ENCODE assay signal across 13 cellular contexts in the genomic region with DNA sequence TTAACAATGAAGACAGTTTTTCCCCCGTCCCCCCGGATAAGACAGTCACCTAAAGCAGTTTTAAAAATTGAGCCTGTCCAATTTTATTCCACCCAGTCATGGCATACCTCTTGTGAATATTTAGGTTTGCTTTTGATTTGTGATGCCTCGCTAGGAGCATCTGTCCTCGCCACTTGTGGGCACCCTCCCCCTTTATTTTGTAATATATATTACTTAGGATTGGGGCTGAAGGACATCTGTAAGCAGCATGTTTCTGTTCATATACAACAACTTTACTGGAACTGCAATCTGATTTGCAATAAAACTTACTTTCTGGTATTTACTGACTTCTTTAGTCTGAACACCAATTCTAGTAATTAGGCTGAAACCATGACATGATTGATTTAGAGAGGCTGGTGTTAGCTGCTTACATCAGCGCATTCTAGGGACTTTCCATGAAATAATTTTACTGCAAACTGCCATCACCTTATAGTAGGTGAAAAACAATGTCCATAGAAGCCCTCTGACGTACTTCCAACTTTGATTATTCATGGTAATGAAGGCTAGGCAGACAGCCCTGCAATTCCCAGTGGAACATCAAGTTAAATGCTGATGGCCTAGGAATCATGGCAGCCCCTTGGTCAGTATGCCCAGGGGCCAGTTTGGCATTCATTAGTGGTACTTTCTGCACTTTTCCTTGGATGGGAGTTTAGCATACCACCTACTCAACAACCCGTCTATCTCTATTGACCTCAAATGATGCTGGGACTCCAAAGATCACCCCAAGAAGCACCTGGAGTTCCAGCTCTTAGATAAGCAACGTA.
A peak's percentile ranks its signal among the peaks of the same experiment; 100 is the strongest.
DNase-seq lines count a peak whose midpoint lies in the region; ATAC-seq and TF ChIP-seq lines count a peak whose summit lies in the region.
"Had no signal": no experiment of that assay in that cellular context is flagged by ENCODE, and none has a peak within 500 bp of the region (broad histone marks: within the 10 kb centered on the region; RNA-seq: fewer than 3 reads in every experiment).

No MANE protein-coding gene starts in this region.

- peaks cover 17% of the 10 kb centered on the region for H3K4me1 ChIP-seq in OCI-LY3 (ENCODE audit: low read length)
- H3K4me1 ChIP-seq: suprapubic skin had no signal

- peaks cover 5% of the 10 kb centered on the region for H3K27me3 Mint-ChIP-seq in stimulated activated naive CD8-positive, alpha-beta T cell treated with anti-CD3 and anti-CD28 coated beads, Interleukin-15, amount 100 ng/mL, for 72 hours
- peaks cover 4 to 21% of the 10 kb centered on the region in 2 donors for H3K27me3 Mint-ChIP-seq in stimulated activated naive B cell treated with anti-CD40 and anti-IgM and Interleukin-4, amounts not matched to agents 10 μg/mL and 1 μg/mL and 100 μg/mL, for 72 hours

- no peaks in the 10 kb centered on the region for H3K36me3 Mint-ChIP-seq in stimulated activated naive B cell treated with anti-CD40 and anti-IgM and Interleukin-4, amounts not matched to agents 10 μg/mL and 1 μg/mL and 100 μg/mL, for 72 hours
- H3K36me3 Mint-ChIP-seq: IgD-negative memory B cell had no signal

- peak overlapping the region; percentile 62 for H3K4me3 ChIP-seq in OCI-LY3 (ENCODE audit: low read length)
- H3K4me3 ChIP-seq: suprapubic skin had no signal

- TF ChIP-seq CTCF in OCI-LY3 (IDR thresholded peaks at IDR 0.05; ENCODE audit: low read depth, low read length) = peak; percentile 44

- H3K4me1 Mint-ChIP-seq in stimulated activated naive CD8-positive, alpha-beta T cell treated with anti-CD3 and anti-CD28 coated beads, Interleukin-15, amount 100 ng/mL, for 72 hours = no peaks in the 10 kb centered on the region
- H3K4me1 Mint-ChIP-seq in stimulated activated naive B cell treated with anti-CD40 and anti-IgM and Interleukin-4, amounts not matched to agents 10 μg/mL and 1 μg/mL and 100 μg/mL, for 72 hours = no peaks in the 10 kb centered on the region
- H3K4me1 Mint-ChIP-seq: IgD-negative memory B cell had no signal

- no peak overlapping the region for H3K4me3 Mint-ChIP-seq in stimulated activated naive CD8-positive, alpha-beta T cell treated with anti-CD3 and anti-CD28 coated beads, Interleukin-15, amount 100 ng/mL, for 72 hours
- H3K4me3 Mint-ChIP-seq in stimulated activated naive B cell treated with anti-CD40 and anti-IgM and Interleukin-4, amounts not matched to agents 10 μg/mL and 1 μg/mL and 100 μg/mL, for 72 hours = no peak overlapping the region
- H3K4me3 Mint-ChIP-seq: IgD-negative memory B cell had no signal

- H3K79me2 ChIP-seq in OCI-LY3 (ENCODE audit: low read length) = no peaks in the 10 kb centered on the region

- H3K27ac Mint-ChIP-seq in stimulated activated naive CD8-positive, alpha-beta T cell treated with anti-CD3 and anti-CD28 coated beads, Interleukin-15, amount 100 ng/mL, for 72 hours = no peak overlapping the region
- H3K27ac Mint-ChIP-seq in stimulated activated naive B cell treated with anti-CD40 and anti-IgM and Interleukin-4, amounts not matched to agents 10 μg/mL and 1 μg/mL and 100 μg/mL, for 72 hours = no peak overlapping the region
- H3K27ac Mint-ChIP-seq: IgD-negative memory B cell had no signal

- peak overlapping the region; percentile 22; the same call in 1 of the 2 replicates for H3K9ac ChIP-seq in OCI-LY3 (ENCODE audit: low read length)

- H3K4me2 ChIP-seq in OCI-LY3 (ENCODE audit: low read length) = peak overlapping the region; percentile 78

- no peaks in the 10 kb centered on the region for H3K27me3 ChIP-seq in OCI-LY3 (ENCODE audit: low read depth, low read length)
- H3K27me3 ChIP-seq: suprapubic skin had no signal

- peaks cover 12 to 13% of the 10 kb centered on the region in 2 donors for H3K9me3 Mint-ChIP-seq in stimulated activated naive CD8-positive, alpha-beta T cell treated with anti-CD3 and anti-CD28 coated beads, Interleukin-15, amount 100 ng/mL, for 72 hours
- H3K9me3 Mint-ChIP-seq in stimulated activated naive B cell treated with anti-CD40 and anti-IgM and Interleukin-4, amounts not matched to agents 10 μg/mL and 1 μg/mL and 100 μg/mL, for 72 hours = peaks cover 12 to 13% of the 10 kb centered on the region in 2 donors

- no peaks in the 10 kb centered on the region for H3K36me3 ChIP-seq in OCI-LY3 (replicated peaks; ENCODE audit: low read depth, low read length)
- H3K36me3 ChIP-seq: suprapubic skin had no signal

- ATAC-seq in stimulated activated naive CD8-positive, alpha-beta T cell treated with anti-CD3 and anti-CD28 coated beads, Interleukin-15, amount 100 ng/mL, for 72 hours = peak; percentile 43
- ATAC-seq in stimulated activated naive CD8-positive, alpha-beta T cell treated with anti-CD3 and anti-CD28 coated beads, Interleukin-15, Interleukin-2, amounts not matched to agents 100 U/mL and 50 U/mL, for 24 hours = no peak
- ATAC-seq in HG02642 (IDR thresholded peaks at IDR 0.05; ENCODE audit: poor library complexity, unreplicated experiment) = peak; percentile 62
- ATAC-seq in stimulated activated naive B cell treated with anti-CD40 and anti-IgM and Interleukin-4, amounts not matched to agents 10 μg/mL and 1 μg/mL and 100 μg/mL, for 72 hours (replicated peaks) = no peak

- H2AFZ ChIP-seq in OCI-LY3 (ENCODE audit: low read depth, low read length) = peak overlapping the region; percentile 16

- no peaks in the 10 kb centered on the region for H3K9me3 ChIP-seq in OCI-LY3 (ENCODE audit: insufficient read depth, low read length)

- H4K20me1 ChIP-seq in OCI-LY3 (ENCODE audit: insufficient read depth, low read length) = no peaks in the 10 kb centered on the region

- DNase-seq in stimulated activated naive CD8-positive, alpha-beta T cell treated with anti-CD3 and anti-CD28 coated beads, Interleukin-15, amount 100 ng/mL, for 72 hours = no peak
- DNase-seq in stimulated activated naive CD8-positive, alpha-beta T cell treated with anti-CD3 and anti-CD28 coated beads, Interleukin-15, Interleukin-2, amounts not matched to agents 100 U/mL and 50 U/mL, for 24 hours = no peak
- no peak for DNase-seq in stimulated activated naive CD4-positive, alpha-beta T cell (lab: John Stamatoyannopoulos, UW)
- DNase-seq in NCI-H187 treated with DMSO at 0.1 percent for 48 hours (lab: John Stamatoyannopoulos, UW) (no peak), DMS53 (lab: John Stamatoyannopoulos, UW) (no peak)
- DNase-seq in stimulated activated naive B cell treated with anti-CD40 and anti-IgM and Interleukin-4, amounts not matched to agents 10 μg/mL and 1 μg/mL and 100 μg/mL, for 72 hours = no peak
- DNase-seq: NCI-H2107; stimulated activated CD4-positive, alpha-beta T cell treated with anti-CD3 and anti-CD28 coated beads, Interleukin-4, amount 100 ng/mL, for 24 hours had no signal

- peak overlapping the region; percentile 59 for H3K27ac ChIP-seq in OCI-LY3 (ENCODE audit: low read length)
- H3K27ac ChIP-seq: epithelial cell of prostate, suprapubic skin had no signal

Comparison
In these comparisons a context has a peak if more than half of its experiments do, and no peak if none do; other contexts are left out.
1. ATAC-seq: peak in stimulated activated naive CD8-positive, alpha-beta T cell treated with anti-CD3 and anti-CD28 coated beads, Interleukin-15, amount 100 ng/mL, for 72 hours (single experiment) and HG02642 (single experiment); none in stimulated activated naive CD8-positive, alpha-beta T cell treated with anti-CD3 and anti-CD28 coated beads, Interleukin-15, Interleukin-2, amounts not matched to agents 100 U/mL and 50 U/mL, for 24 hours (single experiment) and stimulated activated naive B cell treated with anti-CD40 and anti-IgM and Interleukin-4, amounts not matched to agents 10 μg/mL and 1 μg/mL and 100 μg/mL, for 72 hours (0 of 2).